In the genomic region with DNA sequence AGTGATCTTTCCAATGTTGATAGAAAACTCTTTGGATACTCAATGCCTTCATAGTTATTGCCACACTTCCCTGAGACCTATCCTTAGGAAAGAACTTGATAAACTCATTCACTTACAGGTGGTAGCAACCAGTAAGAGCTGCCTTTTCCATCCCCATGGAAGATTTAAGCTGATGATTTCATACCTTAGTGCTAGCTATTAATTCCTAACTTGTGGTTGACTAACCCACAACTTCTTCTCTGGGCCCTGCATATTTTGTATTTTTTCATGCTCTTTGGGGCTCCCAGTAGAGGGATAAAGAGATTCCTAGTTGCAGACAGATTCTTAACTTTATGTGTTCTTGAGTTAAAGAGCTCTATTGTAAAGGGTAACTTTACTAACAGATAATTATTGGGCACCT, we compare ENCODE assay signal across 8 cellular contexts. TPM values are rescaled to one million over a fixed set of nuclear protein-coding genes. Genes with fewer than 3 reads are reported as not detected.
"Had no signal": no experiment of that assay in that cellular context is flagged by ENCODE, and none has a peak within 500 bp of the region (broad histone marks: within the 10 kb centered on the region; RNA-seq: fewer than 3 reads in every experiment).

No MANE protein-coding gene starts in this region.

- H3K27ac ChIP-seq: HL-60 had no signal

- DNase-seq: H9, HCEC 1CT, KBM-7 had no signal

- H3K4me3 ChIP-seq: GM23338 had no signal

- H3K27ac Mint-ChIP-seq: GM23338, H9, IgD-negative memory B cell had no signal

- H3K4me2 ChIP-seq: GM23338 had no signal

- H3K9me3 Mint-ChIP-seq: IgD-negative memory B cell had no signal

- H2AFZ ChIP-seq: GM23338 had no signal

- H3K4me1 Mint-ChIP-seq: IgD-negative memory B cell had no signal

- H3K4me3 Mint-ChIP-seq: GM23338, H9, IgD-negative memory B cell had no signal

- ATAC-seq: GM23338, HepG2 had no signal

RNA-seq across cellular contexts. Expression of a gene that starts 25.2 kb away (rescaled TPM):
- total RNA-seq: HepG2, HT1080 had no signal
- polyA plus RNA-seq: HepG2, IgD-negative memory B cell had no signal
